2 cellular contexts compared by ENCODE assay signal in the genomic region with DNA sequence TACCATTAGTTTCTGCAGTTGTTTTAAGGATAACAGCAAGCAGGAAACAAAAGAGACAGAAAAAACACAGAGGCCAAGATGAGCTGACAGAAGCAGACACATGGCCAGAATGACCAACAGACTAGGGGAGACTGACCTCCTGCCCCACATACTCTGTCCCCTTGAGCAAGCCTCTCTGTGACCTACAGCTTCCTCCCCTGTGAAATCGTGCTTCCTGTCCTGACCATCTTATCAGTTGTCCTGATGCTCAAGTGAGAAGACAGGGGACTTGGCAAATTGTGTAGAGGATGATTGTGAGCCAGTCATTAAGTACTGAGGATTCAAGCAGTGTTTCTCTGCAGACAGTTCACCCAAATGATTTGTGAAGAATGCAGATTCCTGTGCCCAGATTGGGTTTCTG.
TF ChIP-seq lines count a peak whose summit lies in the region.

No MANE protein-coding gene starts in this region.

TF ChIP-seq in HEK293, 187 proteins besides CTCF, POLR2A, EP300 and RAD21:
- no peak for TF ChIP-seq ZNF16 (tag by site-specific recombination; IDR thresholded peaks at IDR 0.05; ENCODE audit: low read depth)
- TF ChIP-seq, protein P1, sequence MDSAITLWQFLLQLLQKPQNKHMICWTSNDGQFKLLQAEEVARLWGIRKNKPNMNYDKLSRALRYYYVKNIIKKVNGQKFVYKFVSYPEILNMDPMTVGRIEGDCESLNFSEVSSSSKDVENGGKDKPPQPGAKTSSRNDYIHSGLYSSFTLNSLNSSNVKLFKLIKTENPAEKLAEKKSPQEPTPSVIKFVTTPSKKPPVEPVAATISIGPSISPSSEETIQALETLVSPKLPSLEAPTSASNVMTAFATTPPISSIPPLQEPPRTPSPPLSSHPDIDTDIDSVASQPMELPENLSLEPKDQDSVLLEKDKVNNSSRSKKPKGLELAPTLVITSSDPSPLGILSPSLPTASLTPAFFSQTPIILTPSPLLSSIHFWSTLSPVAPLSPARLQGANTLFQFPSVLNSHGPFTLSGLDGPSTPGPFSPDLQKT (IDR thresholded peaks at IDR 0.05; ENCODE audit: borderline replicate concordance, low read depth, low read length), result no peak
- TF ChIP-seq ZBTB20 (tag by site-specific recombination; IDR thresholded peaks at IDR 0.05), result peak; percentile 49; the same call in 1 of the 2 replicates

TF ChIP-seq in K562, 482 proteins besides CTCF, POLR2A, EP300 and RAD21:
- TF ChIP-seq HIVEP1 (CRISPR knock-in tag; IDR thresholded peaks at IDR 0.05), result no peak
- 0 out of 2 replicates have a peak, but pooled peaks have one; percentile 23 for TF ChIP-seq DPF2 (IDR thresholded peaks at IDR 0.05)
- TF ChIP-seq CBFA2T3 (IDR thresholded peaks at IDR 0.05), result peak; percentile 41; the same call in 1 of the 2 replicates
- TF ChIP-seq ETV1 (tag; conservative IDR thresholded peaks at IDR 0.05; ENCODE audit: low read depth), result 0 out of 2 replicates have a peak, but pooled peaks have one; percentile 31
- TF ChIP-seq POLR2B (IDR thresholded peaks at IDR 0.05; ENCODE audit: low read depth, partially characterized antibody), result no peak
